Comparison of ENCODE assay signal across 25 cellular contexts in genomic region chr6:137925299-137925698, GRCh38. TPM values are rescaled to one million over a fixed set of nuclear protein-coding genes. Genes with fewer than 3 reads are reported as not detected.
A peak's percentile ranks its signal among the peaks of the same experiment; 100 is the strongest.
DNase-seq lines count a peak whose midpoint lies in the region; ATAC-seq, FAIRE-seq and TF ChIP-seq lines count a peak whose summit lies in the region.
"Had no signal": no experiment of that assay in that cellular context is flagged by ENCODE, and none has a peak within 500 bp of the region (broad histone marks: within the 10 kb centered on the region; RNA-seq: fewer than 3 reads in every experiment).

No MANE protein-coding gene starts in this region.

- H3K36me3 Mint-ChIP-seq in natural killer cell treated with Interleukin-12 subunit alpha and Interleukin-12 subunit beta and Interleukin-15 and Interleukin-18, amount 100 ng/mL, for 72 hours, result no peaks in the 10 kb centered on the region
- H3K36me3 Mint-ChIP-seq in natural killer cell (no peaks in the 10 kb centered on the region), glutamatergic neuron (ENCODE audit: unreplicated experiment) (no peaks in the 10 kb centered on the region)

- H3K4me1 Mint-ChIP-seq in natural killer cell treated with Interleukin-12 subunit alpha and Interleukin-12 subunit beta and Interleukin-15 and Interleukin-18, amount 100 ng/mL, for 72 hours (ENCODE audit: low read depth in 2 of 2), result peaks cover 57% of the 10 kb centered on the region in 2 donors
- H3K4me1 Mint-ChIP-seq in natural killer cell (peaks cover 28 to 40% of the 10 kb centered on the region in 2 donors), glutamatergic neuron (ENCODE audit: low read depth, unreplicated experiment) (no peaks in the 10 kb centered on the region)

- no peaks in the 10 kb centered on the region for H3K27me3 Mint-ChIP-seq in natural killer cell treated with Interleukin-12 subunit alpha and Interleukin-12 subunit beta and Interleukin-15 and Interleukin-18, amount 100 ng/mL, for 72 hours
- H3K27me3 Mint-ChIP-seq in natural killer cell (ENCODE audit: low read depth in 2 of 2), result peaks cover 0 to 3% of the 10 kb centered on the region in 2 donors
- no peaks in the 10 kb centered on the region for H3K27me3 Mint-ChIP-seq in glutamatergic neuron (ENCODE audit: unreplicated experiment)

- H3K9me3 Mint-ChIP-seq in natural killer cell treated with Interleukin-12 subunit alpha and Interleukin-12 subunit beta and Interleukin-15 and Interleukin-18, amount 100 ng/mL, for 72 hours, result no peaks in the 10 kb centered on the region
- H3K9me3 Mint-ChIP-seq in natural killer cell (no peaks in the 10 kb centered on the region), glutamatergic neuron (ENCODE audit: unreplicated experiment) (no peaks in the 10 kb centered on the region)

- no peak for ATAC-seq in natural killer cell treated with Interleukin-12 subunit alpha and Interleukin-12 subunit beta and Interleukin-15 and Interleukin-18, amount 100 ng/mL, for 72 hours
- ATAC-seq in natural killer cell, result no peak
- ATAC-seq: A549, HepG2 had no signal

- H3K9me3 ChIP-seq in KOPT-K1 (ENCODE audit: insufficient read depth, low read length, poor library complexity, severe bottlenecking), result no peaks in the 10 kb centered on the region
- H3K9me3 ChIP-seq in left ventricle myocardium inferior (replicated peaks), result no peaks in the 10 kb centered on the region
- H3K9me3 ChIP-seq: A549, BE2C, right atrium auricular region, SJCRH30, spleen, upper lobe of left lung had no signal

- H3K27me3 ChIP-seq in bronchial epithelial cell (ENCODE audit: control insufficient read depth, insufficient read depth, low read length) (no peaks in the 10 kb centered on the region), left ventricle myocardium inferior (ENCODE audit: low read depth) (no peaks in the 10 kb centered on the region)
- H3K27me3 ChIP-seq: right atrium auricular region, SJCRH30, spleen, upper lobe of left lung had no signal

- peak overlapping the region; percentile 69 to 86 for H3K27ac Mint-ChIP-seq in natural killer cell treated with Interleukin-12 subunit alpha and Interleukin-12 subunit beta and Interleukin-15 and Interleukin-18, amount 100 ng/mL, for 72 hours
- H3K27ac Mint-ChIP-seq in natural killer cell (peak overlapping the region in 1 of 2 donors; percentile 43), glutamatergic neuron (ENCODE audit: unreplicated experiment) (no peak overlapping the region)

- intact Hi-C loops in natural killer cell (cut with micrococcal nuclease), result loop anchor here (5.0 kb wide), 3 partner anchors 53 to 123 kb away; no protein-coding TSS in a partner anchor
- intact Hi-C loops in left ventricle myocardium inferior (cut with micrococcal nuclease), result no loop called here

- no peak for DNase-seq in natural killer cell treated with Interleukin-12 subunit alpha and Interleukin-12 subunit beta and Interleukin-15 and Interleukin-18, amount 100 ng/mL, for 72 hours (ENCODE audit: low spot score)
- DNase-seq in natural killer cell (no peak), bronchial epithelial cell (ENCODE audit: low read depth) (no peak), SK-N-DZ (ENCODE audit: low spot score) (no peak), glutamatergic neuron (no peak), left ventricle myocardium inferior (no peak)
- no peak for DNase-seq in stimulated activated CD4-positive, alpha-beta T cell treated with anti-CD3 and anti-CD28 coated beads, Interleukin-4, amount 100 ng/mL, for 4 hours
- DNase-seq: activated CD4-positive, alpha-beta T cell treated with anti-CD3 and anti-CD28 coated beads, Interleukin-2, amount 50 U/mL, for 1 hour; activated gamma-delta T cell treated with Interleukin-2 at 50 U/mL for 16 hours; aorta; BE2C; Calu3; central memory CD4-positive, alpha-beta T cell; head of caudate nucleus; NCI-H510A treated with DMSO at 0.1 percent for 48 hours; NK-92 treated with Interleukin-12 subunit alpha and Interleukin-12 subunit beta, amount 100 ng/mL, for 24 hours; SJCRH30; spleen; stimulated activated CD4-positive, alpha-beta T cell treated with anti-CD3 and anti-CD28 coated beads, Interleukin-4, amount 100 ng/mL, for 24 hours; upper lobe of left lung had no signal

- H3K4me1 ChIP-seq in left ventricle myocardium inferior, result no peaks in the 10 kb centered on the region
- H3K4me1 ChIP-seq: A549, BE2C had no signal

- H3K4me3 Mint-ChIP-seq in natural killer cell treated with Interleukin-12 subunit alpha and Interleukin-12 subunit beta and Interleukin-15 and Interleukin-18, amount 100 ng/mL, for 72 hours, result no peak overlapping the region
- H3K4me3 Mint-ChIP-seq in natural killer cell (no peak overlapping the region), glutamatergic neuron (ENCODE audit: unreplicated experiment) (no peak overlapping the region)

- H3K36me3 ChIP-seq in KOPT-K1 (ENCODE audit: insufficient read depth, low read length) (no peaks in the 10 kb centered on the region), bronchial epithelial cell (ENCODE audit: control insufficient read depth, insufficient read depth, low read length) (no peaks in the 10 kb centered on the region), left ventricle myocardium inferior (no peaks in the 10 kb centered on the region)
- H3K36me3 ChIP-seq: BE2C, right atrium auricular region, SJCRH30, spleen, upper lobe of left lung had no signal

- no peak for TF ChIP-seq CTCF in natural killer cell (IDR thresholded peaks at IDR 0.05)
- TF ChIP-seq CTCF in bronchial epithelial cell (IDR thresholded peaks at IDR 0.05; ENCODE audit: insufficient read depth, low read length, severe bottlenecking), result no peak
- TF ChIP-seq CTCF in glutamatergic neuron (IDR thresholded peaks at IDR 0.05; ENCODE audit: partially characterized antibody, unreplicated experiment), result no peak
- TF ChIP-seq CTCF in left ventricle myocardium inferior (IDR thresholded peaks at IDR 0.05; ENCODE audit: borderline replicate concordance), result no peak

- H3K27ac ChIP-seq in KOPT-K1 (ENCODE audit: low read depth, low read length, poor library complexity, severe bottlenecking), result peak overlapping the region; percentile 90
- no peak overlapping the region for H3K27ac ChIP-seq in left ventricle myocardium inferior (replicated peaks)
- H3K27ac ChIP-seq: A549, right atrium auricular region, SJCRH30, upper lobe of left lung had no signal

- peak; percentile 73 for FAIRE-seq in bronchial epithelial cell (lab: Jason Lieb, UNC)
- FAIRE-seq: A549, HepG2, RCC 7860 had no signal

- H3K4me3 ChIP-seq in bronchial epithelial cell (ENCODE audit: low read depth, low read length) (no peak overlapping the region), left ventricle myocardium inferior (no peak overlapping the region)
- H3K4me3 ChIP-seq: A549, right atrium auricular region, SJCRH30, spleen, upper lobe of left lung had no signal

RNA-seq across cellular contexts. Expression of gene TNFAIP3, which starts 58.2 kb away (rescaled TPM):
- 100 to 1,000 TPM; 121 to 244 TPM for total RNA-seq in natural killer cell treated with Interleukin-12 subunit alpha and Interleukin-12 subunit beta and Interleukin-15 and Interleukin-18, amount 100 ng/mL, for 72 hours
- total RNA-seq in natural killer cell (1,000 to 10,000 TPM; 1,163 to 1,298 (median 1,241) TPM), bronchial epithelial cell (2.1 and 3.2 TPM in 2 replicates), glutamatergic neuron (ENCODE audit: unreplicated experiment) (2.2 TPM), left ventricle myocardium inferior (7.0 TPM)
- polyA plus RNA-seq in SK-N-DZ (2014; cell fraction: cytosol; rRNA removed), result 0.05 and 0.07 TPM in 2 replicates
- polyA plus RNA-seq in SK-N-DZ (2014; cell fraction: nucleus; rRNA removed), result 0.21 and 1.6 TPM in 2 replicates

Comparison
In these comparisons a context has a peak if more than half of its experiments do, and no peak if none do; other contexts are left out.
1. RNA of gene TNFAIP3, which starts 58.2 kb away (total RNA-seq): 1,163 to 1,298 TPM in natural killer cell and 121 to 244 TPM in natural killer cell treated with Interleukin-12 subunit alpha and Interleukin-12 subunit beta and Interleukin-15 and Interleukin-18, amount 100 ng/mL, for 72 hours; 7.0 TPM in left ventricle myocardium inferior (single experiment), 2.2 TPM in glutamatergic neuron (single experiment) and 2.1 to 3.2 TPM in bronchial epithelial cell; every median in the first group is over 10 times any median in the second.